In the genomic region with DNA sequence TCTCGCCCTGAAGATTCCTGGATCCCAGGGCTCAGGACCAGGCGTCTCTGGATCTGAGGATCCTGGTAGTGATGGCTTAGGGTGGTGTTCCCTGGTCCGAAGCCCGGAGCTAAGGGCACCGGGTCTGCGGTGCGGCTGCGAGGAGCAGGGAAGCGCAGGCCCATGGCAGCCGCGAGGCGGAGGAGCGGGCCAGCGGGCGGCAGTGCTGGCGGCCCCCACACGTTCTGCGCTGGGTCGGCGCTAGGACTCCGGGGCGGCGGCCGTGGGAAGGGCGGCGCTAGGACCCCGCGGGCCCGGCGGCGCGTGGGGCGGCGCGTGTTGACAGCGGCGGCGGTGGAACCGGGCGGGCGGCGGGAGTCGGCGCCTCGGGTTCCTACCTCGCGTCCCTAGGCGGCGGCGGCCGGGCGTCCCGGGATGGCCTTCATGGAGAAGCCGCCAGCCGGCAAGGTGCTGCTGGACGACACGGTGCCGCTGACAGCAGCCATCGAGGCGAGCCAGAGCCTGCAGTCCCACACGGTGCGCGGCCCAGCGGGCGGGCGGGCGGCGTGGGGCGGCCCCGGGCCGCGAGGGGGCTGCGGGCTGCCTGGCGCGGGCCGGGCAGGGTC, we compare ENCODE assay signal across 8 cellular contexts. TPM values are rescaled to one million over a fixed set of nuclear protein-coding genes. Genes with fewer than 3 reads are reported as not detected.
DNase-seq lines count a peak whose midpoint lies in the region; ATAC-seq, FAIRE-seq and TF ChIP-seq lines count a peak whose summit lies in the region.

TSS of gene PXK (plus strand) at position 318 of the 605 bp plus-strand sequence. CDS start at position 415, 97 bp downstream.

- no peak for TF ChIP-seq POLR2A in H1 (IDR thresholded peaks at IDR 0.05; ENCODE audit: control extremely low read depth in 1 of 2, low read depth in 2 of 2, low read length in 2 of 2)

- H3K23me2 ChIP-seq in H1 (ENCODE audit: low read depth, low read length), result peaks cover 7% of the 10 kb centered on the region; the same call in 1 of the 2 replicates

- H3K27ac ChIP-seq in H1 (ENCODE audit: low read depth, low read length), result no peak within 1 kb of the TSS
- no peak within 1 kb of the TSS for H3K27ac ChIP-seq in mesenchymal stem cell (ENCODE audit: low read length, poor library complexity, severe bottlenecking)

- no peak within 1 kb of the TSS for H3K4ac ChIP-seq in H1 (replicated peaks; ENCODE audit: insufficient read length, low read depth, low read length)
- peak within 1 kb of the TSS; percentile 88 to 90 for H3K4ac ChIP-seq in mesenchymal stem cell (ENCODE audit: low read depth in 1 of 2, low read length in 2 of 2)

- H3K4me1 ChIP-seq in H1 (replicated peaks in 1 of 4; ENCODE audit: control insufficient read depth in 3 of 4, insufficient read depth in 4 of 4, low read length in 3 of 4), result 0 out of 7 replicates have a peak, but pooled peaks cover 0 to 4% (median 0%) of the 10 kb centered on the region in 4 experiments
- peaks cover 10% of the 10 kb centered on the region for H3K4me1 ChIP-seq in mesenchymal stem cell (ENCODE audit: control insufficient read depth, insufficient read depth, low read depth, low read length)

- peak within 1 kb of the TSS in 1 of 4 experiments; percentile 18; a peak in 1 of 7 replicates for H3K9ac ChIP-seq in H1 (replicated peaks in 1 of 4; ENCODE audit: extremely low read depth in 1 of 4, low read depth in 3 of 4, low read length in 3 of 4)
- H3K9ac ChIP-seq in mesenchymal stem cell (ENCODE audit: low read length), result peak within 1 kb of the TSS; percentile 87

- H2BK15ac ChIP-seq in H1 (ENCODE audit: low read length) (no peak within 1 kb of the TSS), mesenchymal stem cell (ENCODE audit: low read depth, poor library complexity, severe bottlenecking) (peak within 1 kb of the TSS; percentile 77)

- H3K79me1 ChIP-seq in H1 (ENCODE audit: low read depth, low read length) (no peaks in the 10 kb centered on the region), mesenchymal stem cell (replicated peaks; ENCODE audit: low read length, poor library complexity, severe bottlenecking) (peaks cover 2% of the 10 kb centered on the region)

- no peaks in the 10 kb centered on the region for H3K79me2 ChIP-seq in H1 (ENCODE audit: control insufficient read depth in 1 of 2, insufficient read depth in 2 of 2, low read length in 2 of 2)

- H2BK120ac ChIP-seq in H1 (replicated peaks; ENCODE audit: low read depth, low read length) (no peak within 1 kb of the TSS), mesenchymal stem cell (ENCODE audit: low read depth, low read length) (no peak within 1 kb of the TSS)

- H3K23ac ChIP-seq in H1 (ENCODE audit: insufficient read length) (no peak within 1 kb of the TSS), mesenchymal stem cell (ENCODE audit: low read length in 2 of 2) (peak within 1 kb of the TSS; percentile 20 to 75)

- no peak for FAIRE-seq in H1 (lab: Jason Lieb, UNC)

- POLR2A ChIA-PET in H1 (lab: Charles Lee; ENCODE audit: partially characterized antibody), result interaction anchor here (1.1 to 1.5 kb wide), 3 partner anchors 10 to 102 kb away, joined by 3 to 4 read pairs (median 3); no protein-coding TSS in a partner anchor

- H3K27me3 ChIP-seq in H1 (replicated peaks in 1 of 4; ENCODE audit: control insufficient read depth in 3 of 4, extremely low read depth in 1 of 4, insufficient read depth in 3 of 4, low read length in 3 of 4) (peaks cover 0 to 16% (median 8%) of the 10 kb centered on the region in 4 experiments; a peak in 5 of 7 replicates), mesenchymal stem cell (ENCODE audit: control insufficient read depth in 1 of 2, insufficient read depth in 1 of 2, low read length in 2 of 2) (no peaks in the 10 kb centered on the region)

- ATAC-seq in GM18519 (IDR thresholded peaks at IDR 0.05; ENCODE audit: low FRiP score, unreplicated experiment) (peak; percentile 66), HG03025 (IDR thresholded peaks at IDR 0.05; ENCODE audit: low FRiP score, unreplicated experiment) (peak; percentile 81)

- H3K14ac ChIP-seq in H1 (ENCODE audit: insufficient read length) (no peak within 1 kb of the TSS), mesenchymal stem cell (ENCODE audit: low read length in 2 of 2) (peak within 1 kb of the TSS in 1 of 2 experiments; percentile 51)

- peak in 1 of 3 experiments; percentile 29; a peak in 2 of 4 replicates for TF ChIP-seq CTCF in H1 (IDR thresholded peaks at IDR 0.05; ENCODE audit: control extremely low read depth in 1 of 3, insufficient read depth in 1 of 3, low read depth in 1 of 3, low read length in 3 of 3)

- H4K8ac ChIP-seq in H1 (ENCODE audit: extremely low read depth, insufficient read depth, low read length) (peak within 1 kb of the TSS; percentile 60), mesenchymal stem cell (ENCODE audit: low read length) (peak within 1 kb of the TSS; percentile 81)

- H3K9me3 ChIP-seq in H1 (ENCODE audit: insufficient read depth in 2 of 2, low read depth in 1 of 2, low read length in 1 of 2) (no peaks in the 10 kb centered on the region), mesenchymal stem cell (ENCODE audit: control insufficient read depth, low read length) (no peaks in the 10 kb centered on the region)

- H3K36me3 ChIP-seq in H1 (ENCODE audit: control insufficient read depth in 2 of 4, insufficient read depth in 4 of 4, low read length in 3 of 4) (no peaks in the 10 kb centered on the region), mesenchymal stem cell (ENCODE audit: control insufficient read depth in 1 of 2, insufficient read depth in 2 of 2, low read depth in 1 of 2, low read length in 2 of 2) (no peaks in the 10 kb centered on the region)

- no peak within 1 kb of the TSS for H2BK20ac ChIP-seq in H1 (ENCODE audit: low read length)

- peak in 1 of 2 experiments; percentile 42; a peak in 2 of 4 replicates for TF ChIP-seq RAD21 in H1 (IDR thresholded peaks at IDR 0.05 in 1 of 2, conservative IDR thresholded peaks at IDR 0.05 in 1 of 2; ENCODE audit: low read depth in 2 of 2, low read length in 2 of 2)

- no peak within 1 kb of the TSS for H3K56ac ChIP-seq in H1 (replicated peaks; ENCODE audit: insufficient read length, low read depth, low read length)

- no peaks in the 10 kb centered on the region for H4K20me1 ChIP-seq in H1 (replicated peaks in 1 of 2; ENCODE audit: control insufficient read depth in 1 of 2, insufficient read depth in 2 of 2, low read length in 2 of 2)

- peak within 1 kb of the TSS; percentile 71; the same call in 1 of the 2 replicates for H2BK12ac ChIP-seq in H1 (ENCODE audit: low read depth, low read length)
- H2BK12ac ChIP-seq in mesenchymal stem cell (ENCODE audit: low read length in 2 of 2), result peak within 1 kb of the TSS; percentile 69 to 83

- H2BK5ac ChIP-seq in H1 (ENCODE audit: low read depth, low read length) (no peak within 1 kb of the TSS), mesenchymal stem cell (ENCODE audit: low read depth, low read length, poor library complexity, severe bottlenecking) (no peak within 1 kb of the TSS)

- in situ Hi-C loops in ACHN (cut with HindIII; ENCODE audit: low pct_ligation_motif_present, low pct_unique_long_range_greater_than_20kb, low sequenced_read_pairs), result no loop called here

- H3K4me2 ChIP-seq in H1 (ENCODE audit: insufficient read depth in 1 of 2, low read depth in 2 of 2, low read length in 2 of 2) (peak within 1 kb of the TSS; percentile 64 to 94), mesenchymal stem cell (ENCODE audit: low read length, poor library complexity, severe bottlenecking) (peak within 1 kb of the TSS; percentile 98)

- TF ChIP-seq EP300 in H1 (IDR thresholded peaks at IDR 0.05; ENCODE audit: borderline replicate concordance in 1 of 2, low read depth in 2 of 2, low read length in 2 of 2), result peak in 1 of 2 experiments; percentile 57; a peak in 1 of 3 replicates

- H2AFZ ChIP-seq in H1 (ENCODE audit: low read length) (peak within 1 kb of the TSS; percentile 94), mesenchymal stem cell (ENCODE audit: low read depth, low read length) (peak within 1 kb of the TSS; percentile 87)

- H3K4me3 ChIP-seq in H1 (ENCODE audit: extremely low read depth in 1 of 4, insufficient read depth in 2 of 4, low read depth in 3 of 4, low read length in 4 of 4) (peak within 1 kb of the TSS; percentile 49 to 65 (median 58)), mesenchymal stem cell (ENCODE audit: insufficient read depth in 1 of 2, low read depth in 1 of 2, low read length in 2 of 2) (peak within 1 kb of the TSS; percentile 90 to 96)

- CTCF ChIA-PET in H1 (lab: Charles Lee; ENCODE audit: partially characterized antibody), result interaction anchor here (1.0 to 3.9 kb wide), 8 partner anchors 17 to 159 kb away, joined by 3 to 15 read pairs (median 4); partner anchors contain the start of genes HTD2, KCTD6 and RPP14

- H3K18ac ChIP-seq in H1 (ENCODE audit: extremely low read depth, low read length) (no peak within 1 kb of the TSS; the same call in 1 of the 2 replicates), mesenchymal stem cell (ENCODE audit: low read depth in 1 of 2, low read length in 2 of 2) (peak within 1 kb of the TSS; percentile 73 to 81)

- no peak within 1 kb of the TSS; the same call in 1 of the 2 replicates for H2AK5ac ChIP-seq in H1 (ENCODE audit: low read depth, low read length)
- peak within 1 kb of the TSS; percentile 16 for H2AK5ac ChIP-seq in mesenchymal stem cell (ENCODE audit: low read length, severe bottlenecking)

- DNase-seq in ACHN (peak; percentile 67), NOMO-1 treated with DMSO at 0.1 percent for 48 hours (lab: John Stamatoyannopoulos, UW; ENCODE audit: unreplicated experiment) (peak; percentile 80), H1 (ENCODE audit: low read depth in 1 of 2, low spot score in 2 of 2) (peak in 1 of 2 experiments; percentile 84), mesenchymal stem cell (peak; percentile 77)
- DNase-seq in activated CD8-positive, alpha-beta memory T cell treated with anti-CD3 and anti-CD28 coated beads, Interleukin-2, amount 50 U/mL, for 1 hour (ENCODE audit: extremely low read depth), result peak; percentile 17
- DNase-seq in stimulated activated CD8-positive, alpha-beta memory T cell treated with anti-CD3 and anti-CD28 coated beads, Interleukin-12 subunit alpha, Interleukin-12 subunit beta, amount 100 ng/mL, for 24 hours (ENCODE audit: extremely low read depth), result peak; percentile 53

- H4K91ac ChIP-seq in H1 (replicated peaks; ENCODE audit: insufficient read length, low read length) (no peak within 1 kb of the TSS), mesenchymal stem cell (ENCODE audit: low read length) (peak within 1 kb of the TSS; percentile 84)

- WGBS in H1 (ENCODE audit: extremely low coverage in 1 of 2, insufficient coverage in 1 of 2, insufficient read length in 1 of 2, insufficient replicate concordance in 2 of 2, low coverage in 1 of 2, low lambda C conversion rate in 2 of 2, missing lambda C conversion rate in 1 of 2), 2 experiments, result 1% methylated on average over 42 of the region's 76 CpGs; no CpG with 5 or more reads in 1 of the 2 experiments
- under 1% methylated on average over 57 of the region's 76 CpGs for WGBS in mesenchymal stem cell

- H4K5ac ChIP-seq in H1 (ENCODE audit: insufficient read length, low read depth, low read length), result no peak within 1 kb of the TSS

RNA-seq across cellular contexts. Expression of gene PXK, which starts in this region (rescaled TPM):
- 6.2 and 7.1 TPM in 2 replicates for total RNA-seq in H1 (2021; fragmentation: NEBNext Ultra II Directional; extraction: Animal tissue kit (Norgen Biotek cat#: 25700))
- polyA plus RNA-seq in H1 (2011; rRNA removed), result 3.5 and 3.6 TPM in 2 replicates
- 5.2 TPM for polyA plus RNA-seq in H1 (2011; cell fraction: cytosol; rRNA removed)
- 6.3 TPM for polyA plus RNA-seq in H1 (2011; cell fraction: nucleus; rRNA removed)
- polyA plus RNA-seq in H1 (2012, experiment 1 of 2), result 5.0 to 5.9 TPM (median 5.2 TPM) in 4 replicates
- 2.0 TPM for polyA plus RNA-seq in H1 (2012, experiment 2 of 2)
- 5.1 TPM for polyA plus RNA-seq in H1 (2013, experiment 1 of 2)
- 5.1 TPM for polyA plus RNA-seq in H1 (2013, experiment 2 of 2)
- 5.7 and 6.0 TPM in 2 replicates for polyA minus RNA-seq in H1 (2011; rRNA and poly(A)+ RNA removed)
- polyA minus RNA-seq in H1 (2011; cell fraction: cytosol; rRNA and poly(A)+ RNA removed), result 3.6 TPM
- 6.3 TPM for polyA minus RNA-seq in H1 (2011; cell fraction: nucleus; rRNA and poly(A)+ RNA removed)
- 35.4 TPM for polyA plus RNA-seq in mesenchymal stem cell (2013, experiment 1 of 2)
- 33.7 TPM for polyA plus RNA-seq in mesenchymal stem cell (2013, experiment 2 of 2)
